In genomic region chr2:134206573-134206972, GRCh38 we compare ENCODE assay signal across 11 cellular contexts. TPM values are rescaled to one million over a fixed set of nuclear protein-coding genes. Genes with fewer than 3 reads are reported as not detected.
DNase-seq lines count a peak whose midpoint lies in the region; ATAC-seq, FAIRE-seq and TF ChIP-seq lines count a peak whose summit lies in the region.
"Had no signal": no experiment of that assay in that cellular context is flagged by ENCODE, and none has a peak within 500 bp of the region (broad histone marks: within the 10 kb centered on the region; RNA-seq: fewer than 3 reads in every experiment).

No MANE protein-coding gene starts in this region.

- H3K4me2 ChIP-seq in BLaER1 = peak overlapping the region; percentile 43
- no peak overlapping the region for H3K4me2 ChIP-seq in GM12878 (ENCODE audit: control insufficient read depth, insufficient read depth)
- no peak overlapping the region for H3K4me2 ChIP-seq in mesendoderm (ENCODE audit: low read length)

- H3K4me1 ChIP-seq in BLaER1 (peaks cover 72% of the 10 kb centered on the region), GM12878 (ENCODE audit: control insufficient read depth, insufficient read depth, low read length) (peaks cover 30% of the 10 kb centered on the region), mesendoderm (ENCODE audit: control insufficient read depth, low read depth, low read length) (peaks cover 37% of the 10 kb centered on the region)
- H3K4me1 ChIP-seq in CD8-positive, alpha-beta memory T cell (ENCODE audit: insufficient read depth, low read length) = peaks cover 34% of the 10 kb centered on the region

- POLR2A ChIA-PET in GM12878 (lab: Charles Lee) = interaction anchor here (1.0 to 1.3 kb wide), 3 partner anchors 10 to 88 kb away, joined by 3 to 4 read pairs (median 4); no protein-coding TSS in a partner anchor
- POLR2A ChIA-PET in CD8-positive, alpha-beta memory T cell (lab: Charles Lee) = interaction anchor here (0.6 to 1.3 kb wide), 3 partner anchors 14 to 227 kb away, joined by 4 to 7 read pairs (median 6); no protein-coding TSS in a partner anchor

- no peak overlapping the region for H3K27ac ChIP-seq in BLaER1
- no peak overlapping the region for H3K27ac ChIP-seq in GM12878 (ENCODE audit: control insufficient read depth, insufficient read depth)
- peak overlapping the region; percentile 39 for H3K27ac ChIP-seq in mesendoderm (ENCODE audit: low read depth, low read length)
- no peak overlapping the region for H3K27ac ChIP-seq in CD8-positive, alpha-beta memory T cell (ENCODE audit: low read depth, low read length)

- FAIRE-seq in GM12878 (lab: Jason Lieb, UNC) = no peak

- WGBS in GM12878 (ENCODE audit: insufficient coverage, insufficient replicate concordance, low lambda C conversion rate, missing lambda C conversion rate) = 94% methylated on average over 5 of the region's 5 CpGs
- WGBS in mesendoderm (ENCODE audit: extremely low coverage, insufficient coverage, low lambda C conversion rate) = no CpG with 5 or more reads among the region's 5 CpGs

- H4K20me1 ChIP-seq in BLaER1 (peaks cover 74% of the 10 kb centered on the region), GM12878 (ENCODE audit: control insufficient read depth, insufficient read depth) (no peaks in the 10 kb centered on the region)

- H3K4me3 Mint-ChIP-seq in HFFc6 = no peak overlapping the region
- peak overlapping the region in 1 of 7 donors; percentile 52 for H3K4me3 Mint-ChIP-seq in CD8-positive, alpha-beta memory T cell
- H3K4me3 Mint-ChIP-seq: activated naive CD4-positive, alpha-beta T cell treated with anti-CD3 and anti-CD28 coated beads, Interleukin-2, amount 50 U/mL, for 24 hours; natural killer cell treated with Interleukin-12 subunit alpha and Interleukin-12 subunit beta and Interleukin-15 and Interleukin-18, amount 100 ng/mL, for 72 hours had no signal

- intact Hi-C loops in GM12878 (cut with micrococcal nuclease; ENCODE audit: unreplicated experiment) (loop anchor here (5.0 kb wide), 2 partner anchors 89 to 319 kb away; no protein-coding TSS in a partner anchor), left colon (cut with DNase I, micrococcal nuclease) (loop anchor here in 1 of 2 donors (5.0 kb wide), 1 partner anchor 89 kb away; no protein-coding TSS in a partner anchor)

- H3K9me3 ChIP-seq in BLaER1 (no peaks in the 10 kb centered on the region), GM12878 (replicated peaks; ENCODE audit: control insufficient read depth, insufficient read depth, low read length) (no peaks in the 10 kb centered on the region)
- no peaks in the 10 kb centered on the region for H3K9me3 ChIP-seq in CD8-positive, alpha-beta memory T cell (ENCODE audit: low read length)

- H3K79me1 ChIP-seq in mesendoderm (ENCODE audit: low read length) = peaks cover 15% of the 10 kb centered on the region

- no peaks in the 10 kb centered on the region for H3K36me3 Mint-ChIP-seq in HFFc6 (ENCODE audit: low read depth)
- no peaks in the 10 kb centered on the region for H3K36me3 Mint-ChIP-seq in CD8-positive, alpha-beta memory T cell
- H3K36me3 Mint-ChIP-seq: activated naive CD4-positive, alpha-beta T cell treated with anti-CD3 and anti-CD28 coated beads, Interleukin-2, amount 50 U/mL, for 24 hours; natural killer cell treated with Interleukin-12 subunit alpha and Interleukin-12 subunit beta and Interleukin-15 and Interleukin-18, amount 100 ng/mL, for 72 hours had no signal

- H3K4me1 Mint-ChIP-seq in HFFc6 (ENCODE audit: low read depth) = no peaks in the 10 kb centered on the region; the same call in 1 of the 2 replicates
- peaks cover 21 to 25% (median 24%) of the 10 kb centered on the region in 3 donors for H3K4me1 Mint-ChIP-seq in CD8-positive, alpha-beta memory T cell

- DNase-seq in HFFc6 = peak; percentile 82
- no peak for DNase-seq in GM12878 (ENCODE audit: low read depth, low spot score)
- peak; percentile 48 for DNase-seq in mesendoderm
- DNase-seq in left colon = no peak
- no peak for DNase-seq in CD8-positive, alpha-beta memory T cell
- DNase-seq in NCI-H510A treated with DMSO at 0.1 percent for 48 hours (lab: John Stamatoyannopoulos, UW) = no peak
- DNase-seq: NCI-H2081 had no signal

- no peak overlapping the region for H3K4me3 ChIP-seq in BLaER1
- no peak overlapping the region for H3K4me3 ChIP-seq in GM12878
- H3K4me3 ChIP-seq in mesendoderm (ENCODE audit: low read length) = no peak overlapping the region
- no peak overlapping the region for H3K4me3 ChIP-seq in CD8-positive, alpha-beta memory T cell (ENCODE audit: low read length)

- no peak overlapping the region for H3K4ac ChIP-seq in mesendoderm (ENCODE audit: low read depth, low read length)

- ATAC-seq in GM12878 = peak; percentile 9
- ATAC-seq in left colon = no peak
- no peak for ATAC-seq in HG02571 (IDR thresholded peaks at IDR 0.05; ENCODE audit: unreplicated experiment)
- ATAC-seq: natural killer cell treated with Interleukin-12 subunit alpha and Interleukin-12 subunit beta and Interleukin-15 and Interleukin-18, amount 100 ng/mL, for 72 hours had no signal

- CTCF ChIA-PET in GM12878 (lab: Yijun Ruan, JAX) = interaction anchor here (0.9 to 7.7 kb wide), 21 partner anchors 9 to 321 kb away, joined by 3 to 164 read pairs (median 6); no protein-coding TSS in a partner anchor
- CTCF ChIA-PET in CD8-positive, alpha-beta memory T cell (lab: Charles Lee) = interaction anchor here (1.1 to 4.1 kb wide), 18 partner anchors 7 to 320 kb away, joined by 3 to 78 read pairs (median 7); no protein-coding TSS in a partner anchor

- no peak for TF ChIP-seq EP300 in GM12878 (IDR thresholded peaks at IDR 0.05; ENCODE audit: borderline replicate concordance in 1 of 2, control insufficient read depth in 1 of 2, low read depth in 2 of 2, low read length in 2 of 2)

- no peak overlapping the region for H2BK120ac ChIP-seq in mesendoderm (ENCODE audit: low read depth, low read length)

- H3K27me3 Mint-ChIP-seq in HFFc6 (ENCODE audit: insufficient read depth) = no peaks in the 10 kb centered on the region
- H3K27me3 Mint-ChIP-seq in CD8-positive, alpha-beta memory T cell = no peaks in the 10 kb centered on the region
- H3K27me3 Mint-ChIP-seq: activated naive CD4-positive, alpha-beta T cell treated with anti-CD3 and anti-CD28 coated beads, Interleukin-2, amount 50 U/mL, for 24 hours; natural killer cell treated with Interleukin-12 subunit alpha and Interleukin-12 subunit beta and Interleukin-15 and Interleukin-18, amount 100 ng/mL, for 72 hours had no signal

- no TSS peak for BruUV-seq in GM12878 (replicated peaks; lab: Mats Ljungman, UMichigan)

- peaks cover 58% of the 10 kb centered on the region for H3K79me2 ChIP-seq in GM12878 (ENCODE audit: control insufficient read depth, insufficient read depth, low read length)
- H3K79me2 ChIP-seq in mesendoderm (ENCODE audit: control insufficient read depth, insufficient read depth, low read length) = peaks cover 9% of the 10 kb centered on the region

- no peak overlapping the region for H3K9ac ChIP-seq in BLaER1
- H3K9ac ChIP-seq in GM12878 (ENCODE audit: control insufficient read depth, insufficient read depth, low read length) = no peak overlapping the region
- peak overlapping the region; percentile 11 for H3K9ac ChIP-seq in mesendoderm (ENCODE audit: low read length)

- TF ChIP-seq POLR2A in GM12878 (IDR thresholded peaks at IDR 0.05; ENCODE audit: low read depth, low read length) = no peak

- H2AFZ ChIP-seq in GM12878 (ENCODE audit: control insufficient read depth, low read depth, low read length) = no peak overlapping the region

- RAD21 ChIA-PET in GM12878 (lab: Charles Lee; ENCODE audit: unreplicated experiment) = interaction anchor here (0.7 to 4.7 kb wide), 11 partner anchors 8 to 206 kb away, joined by 3 to 86 read pairs (median 8); no protein-coding TSS in a partner anchor

- no peak overlapping the region for H3K23ac ChIP-seq in mesendoderm (ENCODE audit: low read length)

- no peak overlapping the region for H2BK15ac ChIP-seq in mesendoderm (replicated peaks; ENCODE audit: low read depth)

- no peak overlapping the region for H3K18ac ChIP-seq in mesendoderm (ENCODE audit: low read length)

- TF ChIP-seq CTCF in HFFc6 (IDR thresholded peaks at IDR 0.05) (no peak), GM12878 (IDR thresholded peaks at IDR 0.05 in 2 of 3, conservative IDR thresholded peaks at IDR 0.05 in 1 of 3; ENCODE audit: control insufficient read depth in 2 of 3, extremely low read depth in 1 of 3, insufficient read depth in 1 of 3, low read depth in 3 of 3, low read length in 3 of 3) (no peak)

- no peak overlapping the region for H4K5ac ChIP-seq in mesendoderm (ENCODE audit: low read length)

- peak overlapping the region; percentile 64 for H3K56ac ChIP-seq in mesendoderm (ENCODE audit: low read length)

- H3K36me3 ChIP-seq in BLaER1 = peaks cover 28% of the 10 kb centered on the region
- H3K36me3 ChIP-seq in GM12878 (ENCODE audit: control insufficient read depth in 2 of 2, insufficient read depth in 2 of 2, low read length in 1 of 2) = no peaks in the 10 kb centered on the region
- H3K36me3 ChIP-seq in mesendoderm (ENCODE audit: control insufficient read depth, insufficient read depth, low read length) = no peaks in the 10 kb centered on the region
- no peaks in the 10 kb centered on the region for H3K36me3 ChIP-seq in CD8-positive, alpha-beta memory T cell (ENCODE audit: insufficient read depth, low read length)

- no peaks in the 10 kb centered on the region for H3K9me3 Mint-ChIP-seq in HFFc6
- no peaks in the 10 kb centered on the region for H3K9me3 Mint-ChIP-seq in CD8-positive, alpha-beta memory T cell
- H3K9me3 Mint-ChIP-seq: activated naive CD4-positive, alpha-beta T cell treated with anti-CD3 and anti-CD28 coated beads, Interleukin-2, amount 50 U/mL, for 24 hours; natural killer cell treated with Interleukin-12 subunit alpha and Interleukin-12 subunit beta and Interleukin-15 and Interleukin-18, amount 100 ng/mL, for 72 hours had no signal

- in situ Hi-C loops in GM12878 (cut with MboI) = loop anchor here (5.0 to 10.0 kb wide), 2 partner anchors 89 to 312 kb away; no protein-coding TSS in a partner anchor

- peak overlapping the region; percentile 68 for H2AK5ac ChIP-seq in mesendoderm (ENCODE audit: low read length)

- TF ChIP-seq RAD21 in GM12878 (IDR thresholded peaks at IDR 0.05; ENCODE audit: insufficient read depth, low read depth, low read length) = no peak

- H4K8ac ChIP-seq in mesendoderm (ENCODE audit: low read depth, low read length) = no peak overlapping the region

- SMC1A ChIA-PET in GM12878 (lab: Charles Lee; ENCODE audit: uncharacterized antibody, unreplicated experiment) = interaction anchor here (0.7 to 5.3 kb wide), 19 partner anchors 8 to 322 kb away, joined by 3 to 84 read pairs (median 6); no protein-coding TSS in a partner anchor

- H3K27ac Mint-ChIP-seq in HFFc6 = no peak overlapping the region; the same call in none of the 2 replicates
- peak overlapping the region in 3 of 8 donors; percentile 19 to 69 (median 35) for H3K27ac Mint-ChIP-seq in CD8-positive, alpha-beta memory T cell
- H3K27ac Mint-ChIP-seq: activated naive CD4-positive, alpha-beta T cell treated with anti-CD3 and anti-CD28 coated beads, Interleukin-2, amount 50 U/mL, for 24 hours had no signal

- H3K27me3 ChIP-seq in BLaER1 (no peaks in the 10 kb centered on the region), GM12878 (replicated peaks in 1 of 2; ENCODE audit: control insufficient read depth in 2 of 2, insufficient read depth in 2 of 2, low read length in 1 of 2) (no peaks in the 10 kb centered on the region), mesendoderm (ENCODE audit: insufficient read depth, low read length, poor library complexity) (no peaks in the 10 kb centered on the region)
- no peaks in the 10 kb centered on the region for H3K27me3 ChIP-seq in CD8-positive, alpha-beta memory T cell (ENCODE audit: insufficient read depth, low read length, poor library complexity, severe bottlenecking)

- peak overlapping the region; percentile 31 for H2BK5ac ChIP-seq in mesendoderm (ENCODE audit: low read length)

RNA-seq across cellular contexts. Expression of gene MGAT5, which starts 47.3 kb away (rescaled TPM):
- total RNA-seq in HFFc6 (2021; fragmentation: NEBNext Ultra II Directional; extraction: Animal tissue kit (Norgen Biotek cat#: 25700)) = 100 to 1,000 TPM; 104 to 129 (median 113) TPM
- total RNA-seq in GM12878 (2013; cell fraction: nucleolus; rRNA removed) = 135 and 137 TPM in 2 replicates
- total RNA-seq in GM12878 (2014; rRNA removed) = 54.3 and 54.6 TPM in 2 replicates
- 53.7 and 54.0 TPM in 2 replicates for total RNA-seq in GM12878 (2014; rRNA removed; fragmentation: Illumina TruSeq; extraction: Trizol)
- 104 and 109 TPM in 2 replicates for total RNA-seq in GM12878 (2021)
- 32.2 TPM for polyA plus RNA-seq in GM12878 (2011; ENCODE audit: low read depth)
- 30.1 and 31.5 TPM in 2 replicates for polyA plus RNA-seq in GM12878 (2011; rRNA removed)
- polyA plus RNA-seq in GM12878 (2011; cell fraction: cytosol; rRNA removed) = 34.4 and 35.9 TPM in 2 replicates
- polyA plus RNA-seq in GM12878 (2011; cell fraction: nucleus; rRNA removed) = 27.6 and 27.9 TPM in 2 replicates
- 33.0 and 39.4 TPM in 2 replicates for polyA plus RNA-seq in GM12878 (2012)
- 55.3 and 58.4 TPM in 2 replicates for polyA plus RNA-seq in GM12878 (2014; fragmentation: Illumina TruSeq; extraction: Trizol)
- polyA plus RNA-seq in GM12878 (2014; fragmentation: Nextera tagmentation; extraction: Ambion mirVana) = 1 to 10 TPM; 9.1 to 9.8 TPM
- 40.2 and 40.9 TPM in 2 replicates for polyA plus RNA-seq in GM12878 (2014; rRNA removed)
- polyA plus RNA-seq in GM12878 (2016; fragmentation: Nextera tagmentation; extraction: Ambion mirVana) = 1 to 10 TPM; 4.9 to 6.3 TPM
- 126 and 130 TPM in 2 replicates for polyA minus RNA-seq in GM12878 (2011; rRNA and poly(A)+ RNA removed)
- 31.1 and 35.7 TPM in 2 replicates for polyA minus RNA-seq in GM12878 (2011; cell fraction: cytosol; rRNA and poly(A)+ RNA removed)
- 117 and 129 TPM in 2 replicates for polyA minus RNA-seq in GM12878 (2011; cell fraction: nucleus; rRNA and poly(A)+ RNA removed)
- 18.2 TPM for polyA plus RNA-seq in mesendoderm (2013, experiment 1 of 2)
- 17.0 TPM for polyA plus RNA-seq in mesendoderm (2013, experiment 2 of 2)
- 10 to 100 TPM; 62.1 to 93.6 TPM for total RNA-seq in left colon
- 10 to 100 TPM; 40.9 to 42.4 TPM for total RNA-seq in CD8-positive, alpha-beta memory T cell
- 6.4 TPM for polyA plus RNA-seq in CD8-positive, alpha-beta memory T cell

Comparison
In these comparisons a context has a peak if more than half of its experiments do, and no peak if none do; other contexts are left out.
1. DNase-seq: peak in HFFc6 (single experiment) and mesendoderm (single experiment); none in GM12878 (single experiment), left colon (0 of 2), CD8-positive, alpha-beta memory T cell (0 of 5) and NCI-H510A treated with DMSO at 0.1 percent for 48 hours (single experiment).